Comparison of ENCODE assay signal across 1 cellular context in the genomic region with DNA sequence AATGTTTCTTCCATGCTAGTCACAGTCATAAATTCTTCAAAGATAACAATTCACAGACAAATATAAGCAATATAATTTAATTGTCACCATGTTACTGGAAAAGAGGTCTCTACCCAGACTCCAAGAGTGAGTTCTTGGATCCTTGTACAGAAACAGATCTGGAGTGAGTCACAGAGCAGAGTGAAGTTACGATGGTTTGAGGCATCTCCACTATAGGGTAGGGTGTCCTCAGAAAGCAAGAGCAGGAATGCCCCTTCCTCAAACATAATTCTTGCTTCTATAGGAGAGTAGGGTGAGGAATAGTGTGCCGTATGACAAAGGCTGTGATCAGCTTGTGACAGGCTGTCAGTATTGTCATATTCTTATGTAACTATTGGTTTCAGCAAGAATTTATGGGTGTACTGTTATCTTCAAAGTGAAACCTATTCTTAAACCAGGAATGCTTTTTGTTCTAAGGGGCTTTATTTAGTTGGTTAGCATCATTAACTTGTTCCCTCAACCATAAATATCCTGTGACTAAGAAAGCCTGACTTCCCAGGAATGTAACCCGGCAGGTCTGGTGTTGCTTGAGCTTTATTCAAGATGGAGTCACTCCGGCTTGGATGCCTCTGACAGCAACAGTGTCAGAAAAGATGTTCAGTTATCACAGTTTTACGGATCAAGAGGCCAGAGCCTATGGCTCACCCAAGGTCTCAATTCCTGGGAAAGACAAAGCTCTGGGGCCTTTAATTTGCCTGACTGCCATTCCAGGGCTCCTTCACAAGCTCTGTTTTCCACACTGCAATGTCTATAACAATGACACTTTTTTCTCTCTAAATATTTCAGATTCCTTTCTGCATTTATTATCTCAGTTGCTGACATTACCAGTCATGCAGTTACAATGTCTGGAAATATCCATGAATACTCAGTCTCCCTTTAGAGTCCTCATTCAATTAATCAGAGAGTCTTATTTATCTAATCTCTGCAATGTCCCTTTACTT.
TF ChIP-seq lines count a peak whose summit lies in the region.

No MANE protein-coding gene starts in this region.

TF ChIP-seq in Ishikawa, 13 proteins besides CTCF, POLR2A, EP300 and RAD21 (continued from another document):
- TF ChIP-seq, protein P1, sequence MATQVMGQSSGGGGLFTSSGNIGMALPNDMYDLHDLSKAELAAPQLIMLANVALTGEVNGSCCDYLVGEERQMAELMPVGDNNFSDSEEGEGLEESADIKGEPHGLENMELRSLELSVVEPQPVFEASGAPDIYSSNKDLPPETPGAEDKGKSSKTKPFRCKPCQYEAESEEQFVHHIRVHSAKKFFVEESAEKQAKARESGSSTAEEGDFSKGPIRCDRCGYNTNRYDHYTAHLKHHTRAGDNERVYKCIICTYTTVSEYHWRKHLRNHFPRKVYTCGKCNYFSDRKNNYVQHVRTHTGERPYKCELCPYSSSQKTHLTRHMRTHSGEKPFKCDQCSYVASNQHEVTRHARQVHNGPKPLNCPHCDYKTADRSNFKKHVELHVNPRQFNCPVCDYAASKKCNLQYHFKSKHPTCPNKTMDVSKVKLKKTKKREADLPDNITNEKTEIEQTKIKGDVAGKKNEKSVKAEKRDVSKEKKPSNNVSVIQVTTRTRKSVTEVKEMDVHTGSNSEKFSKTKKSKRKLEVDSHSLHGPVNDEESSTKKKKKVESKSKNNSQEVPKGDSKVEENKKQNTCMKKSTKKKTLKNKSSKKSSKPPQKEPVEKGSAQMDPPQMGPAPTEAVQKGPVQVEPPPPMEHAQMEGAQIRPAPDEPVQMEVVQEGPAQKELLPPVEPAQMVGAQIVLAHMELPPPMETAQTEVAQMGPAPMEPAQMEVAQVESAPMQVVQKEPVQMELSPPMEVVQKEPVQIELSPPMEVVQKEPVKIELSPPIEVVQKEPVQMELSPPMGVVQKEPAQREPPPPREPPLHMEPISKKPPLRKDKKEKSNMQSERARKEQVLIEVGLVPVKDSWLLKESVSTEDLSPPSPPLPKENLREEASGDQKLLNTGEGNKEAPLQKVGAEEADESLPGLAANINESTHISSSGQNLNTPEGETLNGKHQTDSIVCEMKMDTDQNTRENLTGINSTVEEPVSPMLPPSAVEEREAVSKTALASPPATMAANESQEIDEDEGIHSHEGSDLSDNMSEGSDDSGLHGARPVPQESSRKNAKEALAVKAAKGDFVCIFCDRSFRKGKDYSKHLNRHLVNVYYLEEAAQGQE (IDR thresholded peaks at IDR 0.05; ENCODE audit: low read depth), result no peak
- TF ChIP-seq ZBTB7A (IDR thresholded peaks at IDR 0.05; ENCODE audit: low read depth) (no peak), NFIC (IDR thresholded peaks at IDR 0.05) (no peak), CREB1 (IDR thresholded peaks at IDR 0.05; ENCODE audit: low read depth) (no peak)
